ENCODE assay signal across 17 cellular contexts in genomic region chr3:16211176-16211904, GRCh38. TPM values are rescaled to one million over a fixed set of nuclear protein-coding genes. Genes with fewer than 3 reads are reported as not detected.
"Had no signal": no experiment of that assay in that cellular context is flagged by ENCODE, and none has a peak within 500 bp of the region (broad histone marks: within the 10 kb centered on the region; RNA-seq: fewer than 3 reads in every experiment).

No MANE protein-coding gene starts in this region.

- DNase-seq: activated CD4-positive, CD25-positive, alpha-beta regulatory T cell treated with anti-CD3 and anti-CD28 coated beads, Interleukin-2, amount 50 U/mL, for 72 hours; activated naive CD4-positive, alpha-beta T cell; anterior cingulate cortex; endodermal cell; erythroblast; gastrocnemius medialis; heart left ventricle; left cardiac atrium; lower lobe of right lung; nephron progenitor cell; occipital lobe; stimulated activated CD4-positive, alpha-beta T cell treated with anti-CD3 and anti-CD28 coated beads, Interleukin-4, amount 100 ng/mL, for 1 hour; stimulated activated naive CD4-positive, alpha-beta T cell; tibial artery; uterus had no signal

RNA-seq across cellular contexts. Expression of gene GALNT15, which starts 36.9 kb away (rescaled TPM):
- total RNA-seq: activated CD8-positive, alpha-beta memory T cell treated with anti-CD3 and anti-CD28 coated beads for 36 hours; activated T-helper 1 cell treated with anti-CD3 and anti-CD28 coated beads, Interleukin-12 subunit alpha, Interleukin-12 subunit beta, Interleukin-2, Interleukin-4 antibody, amounts not matched to agents 30 ng/mL and 10 ng/mL and 1 ng/mL, durations not matched to agents 14 hours and 24 hours and 36 hours had no signal
